ENCODE assay signal across 18 cellular contexts in genomic region chr5:149375434-149375833, GRCh38. TPM values are rescaled to one million over a fixed set of nuclear protein-coding genes. Genes with fewer than 3 reads are reported as not detected.
DNase-seq lines count a peak whose midpoint lies in the region; ATAC-seq, FAIRE-seq and TF ChIP-seq lines count a peak whose summit lies in the region.
"Had no signal": no experiment of that assay in that cellular context is flagged by ENCODE, and none has a peak within 500 bp of the region (broad histone marks: within the 10 kb centered on the region; RNA-seq: fewer than 3 reads in every experiment).

No MANE protein-coding gene starts in this region.

- H3K4me2 ChIP-seq in K562 (ENCODE audit: insufficient read depth, low read length), result no peak overlapping the region
- H3K4me2 ChIP-seq: BLaER1 had no signal

- H4K20me1 ChIP-seq in K562 (replicated peaks; ENCODE audit: control insufficient read depth, insufficient read depth, low read length), result no peaks in the 10 kb centered on the region
- H4K20me1 ChIP-seq: BLaER1 had no signal

- no peaks in the 10 kb centered on the region for H3K36me3 Mint-ChIP-seq in activated CD4-positive, alpha-beta memory T cell treated with anti-CD3 and anti-CD28 coated beads for 36 hours

- H3K27ac Mint-ChIP-seq in activated CD4-positive, alpha-beta memory T cell treated with anti-CD3 and anti-CD28 coated beads for 36 hours, result no peak overlapping the region
- H3K27ac Mint-ChIP-seq: CD8-positive, alpha-beta memory T cell; HFFc6 had no signal

- H3K9me3 Mint-ChIP-seq in activated CD4-positive, alpha-beta memory T cell treated with anti-CD3 and anti-CD28 coated beads for 36 hours, result no peaks in the 10 kb centered on the region
- H3K9me3 Mint-ChIP-seq: CD8-positive, alpha-beta memory T cell; HFFc6 had no signal

- H3K4me3 Mint-ChIP-seq in activated CD4-positive, alpha-beta memory T cell treated with anti-CD3 and anti-CD28 coated beads for 36 hours, result no peak overlapping the region
- H3K4me3 Mint-ChIP-seq: CD8-positive, alpha-beta memory T cell; HFFc6 had no signal

- H3K27me3 ChIP-seq in RWPE2 (ENCODE audit: insufficient read depth, poor library complexity, severe bottlenecking), result no peaks in the 10 kb centered on the region
- H3K27me3 ChIP-seq in K562 (ENCODE audit: control insufficient read depth in 2 of 2, insufficient read depth in 2 of 2, low read length in 2 of 2), result no peaks in the 10 kb centered on the region
- no peaks in the 10 kb centered on the region for H3K27me3 ChIP-seq in gastroesophageal sphincter
- no peaks in the 10 kb centered on the region for H3K27me3 ChIP-seq in thoracic aorta (replicated peaks; ENCODE audit: insufficient read depth)
- no peaks in the 10 kb centered on the region for H3K27me3 ChIP-seq in thyroid gland
- H3K27me3 ChIP-seq: BLaER1 had no signal

- POLR2A ChIA-PET in K562 (lab: Yijun Ruan, JAX), result interaction anchor here (0.9 kb wide), 1 partner anchor 9 kb away, joined by 3 read pairs; no protein-coding TSS in a partner anchor
- POLR2A ChIA-PET in activated CD4-positive, alpha-beta memory T cell treated with anti-CD3 and anti-CD28 coated beads for 36 hours (lab: Charles Lee), result no interaction called here

- no TSS peak for BruUV-seq in K562 (replicated peaks; lab: Mats Ljungman, UMichigan)

- ATAC-seq in RWPE2 (ENCODE audit: low read depth) (no peak), K562 (no peak), gastroesophageal sphincter (no peak), thoracic aorta (ENCODE audit: insufficient number of reproducible peaks, low FRiP score, low read depth) (no peak), GM18517 (IDR thresholded peaks at IDR 0.05; ENCODE audit: unreplicated experiment) (no peak)

- H3K4me1 Mint-ChIP-seq in activated CD4-positive, alpha-beta memory T cell treated with anti-CD3 and anti-CD28 coated beads for 36 hours (ENCODE audit: low read depth), result no peaks in the 10 kb centered on the region

- H3K9me1 ChIP-seq in K562 (ENCODE audit: control insufficient read depth, insufficient read depth, low read length), result no peaks in the 10 kb centered on the region

- FAIRE-seq in K562 (lab: Jason Lieb, UNC), result no peak
- FAIRE-seq: H1 had no signal

- in situ Hi-C loops in K562 (cut with MboI), result no loop called here

- peak; percentile 27 for DNase-seq in RWPE2 (ENCODE audit: low spot score)
- no peak for DNase-seq in K562 (ENCODE audit: extremely low read depth in 1 of 4, low spot score in 3 of 4)
- no peak for DNase-seq in thoracic aorta (ENCODE audit: low spot score)
- DNase-seq in stimulated activated CD4-positive, alpha-beta T cell treated with anti-CD3 and anti-CD28 coated beads, Interleukin-2, amount 100 ng/mL, for 24 hours, result no peak
- no peak for DNase-seq in thyroid gland
- no peak for DNase-seq in activated CD4-positive, alpha-beta memory T cell treated with anti-CD3 and anti-CD28 coated beads for 36 hours
- DNase-seq: AML-193; Caco-2; CD8-positive, alpha-beta memory T cell; DND-41; GF-D8; HFFc6; KBM-7 had no signal

- H3K36me3 ChIP-seq in RWPE2 (ENCODE audit: low read depth), result no peaks in the 10 kb centered on the region
- no peaks in the 10 kb centered on the region for H3K36me3 ChIP-seq in K562 (ENCODE audit: control insufficient read depth, insufficient read depth, low read length)
- no peaks in the 10 kb centered on the region for H3K36me3 ChIP-seq in gastroesophageal sphincter
- no peaks in the 10 kb centered on the region for H3K36me3 ChIP-seq in thoracic aorta
- H3K36me3 ChIP-seq in thyroid gland, result no peaks in the 10 kb centered on the region
- H3K36me3 ChIP-seq: BLaER1, HAP-1 had no signal

- whole genome bisulfite sequencing in K562 (ENCODE audit: insufficient coverage, low coverage, missing lambda C conversion rate), result 25% methylated on average over 6 of the region's 6 CpGs
- 78 to 87% methylated on average over 3 to 6 of the region's 6 CpGs for WGBS in gastroesophageal sphincter (ENCODE audit: low coverage in 1 of 2), 2 donors
- WGBS in thyroid gland, 2 donors, result 84 to 95% methylated on average over 6 of the region's 6 CpGs

- TF ChIP-seq POLR2A in K562 (conservative IDR thresholded peaks at IDR 0.05) (no peak), gastroesophageal sphincter (IDR thresholded peaks at IDR 0.05) (no peak), thyroid gland (IDR thresholded peaks at IDR 0.05) (no peak)

- H3K4me1 ChIP-seq in RWPE2 (ENCODE audit: insufficient read depth, poor library complexity, severe bottlenecking), result no peaks in the 10 kb centered on the region
- peaks cover 0 to 10% of the 10 kb centered on the region in 2 experiments; a peak in 2 of 5 replicates for H3K4me1 ChIP-seq in K562 (replicated peaks in 1 of 2; ENCODE audit: control insufficient read depth in 2 of 2, insufficient read depth in 2 of 2, low read length in 2 of 2)
- H3K4me1 ChIP-seq in gastroesophageal sphincter, result peaks cover 0 to 78% (median 16%) of the 10 kb centered on the region in 3 donors
- peaks cover 26 to 62% of the 10 kb centered on the region in 2 donors for H3K4me1 ChIP-seq in thoracic aorta (ENCODE audit: control insufficient read depth in 1 of 2, low read depth in 2 of 2)
- no peaks in the 10 kb centered on the region for H3K4me1 ChIP-seq in thyroid gland
- H3K4me1 ChIP-seq: HAP-1 had no signal

- H2AFZ ChIP-seq in K562 (ENCODE audit: low read depth, low read length), result no peak overlapping the region

- H3K9ac ChIP-seq in K562 (ENCODE audit: insufficient read depth in 1 of 2, low read depth in 2 of 2, low read length in 2 of 2), result no peak overlapping the region
- H3K9ac ChIP-seq: BLaER1 had no signal

- no peak overlapping the region for H3K4me3 ChIP-seq in RWPE2 (ENCODE audit: severe bottlenecking)
- no peak overlapping the region for H3K4me3 ChIP-seq in K562
- no peak overlapping the region for H3K4me3 ChIP-seq in gastroesophageal sphincter
- no peak overlapping the region for H3K4me3 ChIP-seq in thoracic aorta
- no peak overlapping the region for H3K4me3 ChIP-seq in thyroid gland (replicated peaks in 1 of 3)
- H3K4me3 ChIP-seq: BLaER1, HAP-1 had no signal

- H3K79me2 ChIP-seq in K562 (ENCODE audit: control insufficient read depth, insufficient read depth, low read length), result no peaks in the 10 kb centered on the region

- TF ChIP-seq EP300 in K562 (IDR thresholded peaks at IDR 0.05; ENCODE audit: low read length) (no peak), gastroesophageal sphincter (IDR thresholded peaks at IDR 0.05) (no peak)

- intact Hi-C loops in K562 (cut with micrococcal nuclease) (no loop called here), thyroid gland (cut with DNase I) (no loop called here)
- intact Hi-C loops in activated CD4-positive, alpha-beta memory T cell treated with anti-CD3 and anti-CD28 coated beads for 36 hours (cut with micrococcal nuclease), result no loop called here

- no peaks in the 10 kb centered on the region for H3K27me3 Mint-ChIP-seq in activated CD4-positive, alpha-beta memory T cell treated with anti-CD3 and anti-CD28 coated beads for 36 hours

- TF ChIP-seq CTCF in RWPE2 (IDR thresholded peaks at IDR 0.05; ENCODE audit: poor library complexity, severe bottlenecking) (no peak), K562 (IDR thresholded peaks at IDR 0.05 in 2 of 3, conservative IDR thresholded peaks at IDR 0.05 in 1 of 3; ENCODE audit: insufficient read depth in 2 of 3, low read depth in 1 of 3, low read length in 3 of 3) (no peak), gastroesophageal sphincter (IDR thresholded peaks at IDR 0.05) (no peak), thoracic aorta (IDR thresholded peaks at IDR 0.05) (no peak), thyroid gland (IDR thresholded peaks at IDR 0.05) (no peak)

- no peak overlapping the region for H3K27ac ChIP-seq in RWPE2 (ENCODE audit: poor library complexity, severe bottlenecking)
- no peak overlapping the region for H3K27ac ChIP-seq in K562 (ENCODE audit: extremely low read depth, low read depth, low read length)
- H3K27ac ChIP-seq in gastroesophageal sphincter, result peak overlapping the region in 3 of 4 donors; percentile 64 to 93 (median 75)
- H3K27ac ChIP-seq in thoracic aorta, result peak overlapping the region; percentile 23 to 94
- H3K27ac ChIP-seq in thyroid gland, result no peak overlapping the region
- H3K27ac ChIP-seq: BLaER1 had no signal

- CTCF ChIA-PET in K562 (lab: Yijun Ruan, JAX; ENCODE audit: low intra/inter-chr PET ratio), result no interaction called here
- CTCF ChIA-PET in activated CD4-positive, alpha-beta memory T cell treated with anti-CD3 and anti-CD28 coated beads for 36 hours (lab: Charles Lee), result interaction anchor here (1.2 to 1.4 kb wide), 2 partner anchors 54 to 58 kb away, joined by 5 to 6 read pairs; no protein-coding TSS in a partner anchor

- H3K9me3 ChIP-seq in RWPE2 (ENCODE audit: severe bottlenecking), result no peaks in the 10 kb centered on the region
- H3K9me3 ChIP-seq in K562 (replicated peaks; ENCODE audit: control insufficient read depth, insufficient read depth, low read depth, low read length), result no peaks in the 10 kb centered on the region
- H3K9me3 ChIP-seq in gastroesophageal sphincter, result no peaks in the 10 kb centered on the region
- no peaks in the 10 kb centered on the region for H3K9me3 ChIP-seq in thoracic aorta
- no peaks in the 10 kb centered on the region for H3K9me3 ChIP-seq in thyroid gland
- H3K9me3 ChIP-seq: BLaER1, Caco-2, HAP-1 had no signal

- no peak for TF ChIP-seq RAD21 in K562 (CRISPR knock-in tag; conservative IDR thresholded peaks at IDR 0.05 in 1 of 2, IDR thresholded peaks at IDR 0.05 in 1 of 2)

RNA-seq across cellular contexts. Expression of gene IL17B, which starts 3.7 kb away (rescaled TPM):
- total RNA-seq in K562 (2011; cell fraction: chromatin; rRNA removed; ENCODE audit: low replicate concordance), result not detected in 2 replicates
- not detected in 2 replicates for total RNA-seq in K562 (2011; cell fraction: nucleolus; rRNA removed)
- total RNA-seq in K562 (2011; cell fraction: nucleoplasm; rRNA removed), result not detected in 2 replicates
- total RNA-seq in K562 (2014; rRNA removed) (1.5 and 2.6 TPM in 2 replicates), K562 (2014; rRNA removed; fragmentation: Illumina TruSeq; extraction: Trizol) (not detected in 2 replicates), K562 (2015; rRNA removed; fragmentation: Illumina TruSeq; extraction: Trizol) (0.36 TPM in 1 of 2 replicates, not detected in the other), K562 (2021) (0.51 and 0.58 TPM in 2 replicates), gastroesophageal sphincter (1 to 10 TPM; 2.3 to 7.2 (median 4.0) TPM), thoracic aorta (1 to 10 TPM; 1.9 to 7.1 TPM), thyroid gland (1 to 10 TPM in 1 of 4 donors, not detected in 3; 1.7 TPM)
- polyA plus RNA-seq in K562 (2011; rRNA removed) (0.28 and 0.81 TPM in 2 replicates), K562 (2014; fragmentation: Illumina TruSeq; extraction: Trizol) (0.57 TPM in 1 of 2 replicates, not detected in the other), K562 (2014; fragmentation: Nextera tagmentation; extraction: Ambion mirVana) (under 1 TPM; 0.32 to 0.53 TPM), K562 (2014; rRNA removed) (1.0 and 3.0 TPM in 2 replicates)
- 0.57 and 0.58 TPM in 2 replicates for polyA plus RNA-seq in K562 (2011; cell fraction: cytosol; rRNA removed)
- 0.43 and 0.73 TPM in 2 replicates for polyA plus RNA-seq in K562 (2011; cell fraction: nucleus; rRNA removed)
- 0.44 and 3.0 TPM in 2 replicates for polyA plus RNA-seq in K562 (2012)
- polyA minus RNA-seq in K562 (2011; rRNA and poly(A)+ RNA removed), result not detected in 2 replicates
- polyA minus RNA-seq in K562 (2011; cell fraction: cytosol; rRNA and poly(A)+ RNA removed), result 2.4 TPM in 1 of 2 replicates, not detected in the other
- not detected in 2 replicates for polyA minus RNA-seq in K562 (2011; cell fraction: nucleus; rRNA and poly(A)+ RNA removed)
- total RNA-seq in activated CD4-positive, alpha-beta memory T cell treated with anti-CD3 and anti-CD28 coated beads for 36 hours, result not detected
- total RNA-seq: Caco-2; CD8-positive, alpha-beta memory T cell; H1 had no signal
- polyA plus RNA-seq: CD8-positive, alpha-beta memory T cell had no signal

RNA-seq across cellular contexts. Expression of gene PCYOX1L, which starts 17.6 kb away (rescaled TPM):
- total RNA-seq in K562 (2011; cell fraction: chromatin; rRNA removed; ENCODE audit: low replicate concordance), result 20.2 and 24.4 TPM in 2 replicates
- 28.2 and 32.0 TPM in 2 replicates for total RNA-seq in K562 (2011; cell fraction: nucleolus; rRNA removed)
- total RNA-seq in K562 (2011; cell fraction: nucleoplasm; rRNA removed), result 28.4 and 30.6 TPM in 2 replicates
- total RNA-seq in K562 (2014; rRNA removed) (5.4 and 7.2 TPM in 2 replicates), K562 (2014; rRNA removed; fragmentation: Illumina TruSeq; extraction: Trizol) (5.9 and 6.0 TPM in 2 replicates), K562 (2015; rRNA removed; fragmentation: Illumina TruSeq; extraction: Trizol) (5.1 and 5.3 TPM in 2 replicates), K562 (2021) (7.8 and 8.0 TPM in 2 replicates), gastroesophageal sphincter (1 to 10 TPM; 2.5 to 4.7 (median 3.8) TPM), thoracic aorta (1 to 10 TPM; 7.3 to 7.8 TPM), thyroid gland (1 to 10 TPM; 1.8 to 4.4 (median 2.4) TPM)
- polyA plus RNA-seq in K562 (2011; rRNA removed) (17.9 and 21.5 TPM in 2 replicates), K562 (2014; fragmentation: Illumina TruSeq; extraction: Trizol) (9.4 and 10.0 TPM in 2 replicates), K562 (2014; fragmentation: Nextera tagmentation; extraction: Ambion mirVana) (1 to 10 TPM; 2.3 to 2.4 TPM), K562 (2014; rRNA removed) (6.5 and 8.3 TPM in 2 replicates)
- polyA plus RNA-seq in K562 (2011; cell fraction: cytosol; rRNA removed), result 25.0 and 29.5 TPM in 2 replicates
- 44.5 and 48.0 TPM in 2 replicates for polyA plus RNA-seq in K562 (2011; cell fraction: nucleus; rRNA removed)
- polyA plus RNA-seq in K562 (2012), result 8.9 and 16.5 TPM in 2 replicates
- 13.7 and 15.4 TPM in 2 replicates for polyA minus RNA-seq in K562 (2011; rRNA and poly(A)+ RNA removed)
- 6.8 and 7.7 TPM in 2 replicates for polyA minus RNA-seq in K562 (2011; cell fraction: cytosol; rRNA and poly(A)+ RNA removed)
- 15.3 and 21.9 TPM in 2 replicates for polyA minus RNA-seq in K562 (2011; cell fraction: nucleus; rRNA and poly(A)+ RNA removed)
- total RNA-seq in activated CD4-positive, alpha-beta memory T cell treated with anti-CD3 and anti-CD28 coated beads for 36 hours, result 10 to 100 TPM; 21.8 to 24.0 TPM

RNA-seq across cellular contexts. Expression of gene GRPEL2, which starts 30.1 kb away (rescaled TPM):
- total RNA-seq in K562 (2011; cell fraction: chromatin; rRNA removed; ENCODE audit: low replicate concordance), result 19.7 and 30.9 TPM in 2 replicates
- 10.5 and 12.1 TPM in 2 replicates for total RNA-seq in K562 (2011; cell fraction: nucleolus; rRNA removed)
- 21.0 and 33.4 TPM in 2 replicates for total RNA-seq in K562 (2011; cell fraction: nucleoplasm; rRNA removed)
- total RNA-seq in K562 (2014; rRNA removed), result 26.1 and 27.6 TPM in 2 replicates
- total RNA-seq in K562 (2014; rRNA removed; fragmentation: Illumina TruSeq; extraction: Trizol), result 35.8 and 44.2 TPM in 2 replicates
- 19.4 and 23.2 TPM in 2 replicates for total RNA-seq in K562 (2015; rRNA removed; fragmentation: Illumina TruSeq; extraction: Trizol)
- 37.8 and 40.5 TPM in 2 replicates for total RNA-seq in K562 (2021)
- polyA plus RNA-seq in K562 (2011; rRNA removed), result 29.1 and 31.0 TPM in 2 replicates
- 4.9 and 14.0 TPM in 2 replicates for polyA plus RNA-seq in K562 (2011; cell fraction: cytosol; rRNA removed)
- polyA plus RNA-seq in K562 (2011; cell fraction: nucleus; rRNA removed), result 14.6 and 16.7 TPM in 2 replicates
- 8.6 and 9.6 TPM in 2 replicates for polyA plus RNA-seq in K562 (2012)
- polyA plus RNA-seq in K562 (2014; fragmentation: Illumina TruSeq; extraction: Trizol), result 23.0 and 23.4 TPM in 2 replicates
- polyA plus RNA-seq in K562 (2014; fragmentation: Nextera tagmentation; extraction: Ambion mirVana), result 10 to 100 TPM; 11.2 to 17.1 TPM
- 25.8 and 26.4 TPM in 2 replicates for polyA plus RNA-seq in K562 (2014; rRNA removed)
- polyA minus RNA-seq in K562 (2011; rRNA and poly(A)+ RNA removed), result 40.6 and 45.9 TPM in 2 replicates
- polyA minus RNA-seq in K562 (2011; cell fraction: cytosol; rRNA and poly(A)+ RNA removed), result 19.4 and 28.1 TPM in 2 replicates
- polyA minus RNA-seq in K562 (2011; cell fraction: nucleus; rRNA and poly(A)+ RNA removed), result 11.2 and 19.1 TPM in 2 replicates
- 10 to 100 TPM in 3 of 4 donors, 1 to 10 TPM in 1; 9.3 to 12.0 (median 11.1) TPM for total RNA-seq in gastroesophageal sphincter
- total RNA-seq in thoracic aorta, result 1 to 10 TPM; 7.9 to 9.7 TPM
- 10 to 100 TPM; 12.6 to 19.6 (median 13.7) TPM for total RNA-seq in thyroid gland
- total RNA-seq in activated CD4-positive, alpha-beta memory T cell treated with anti-CD3 and anti-CD28 coated beads for 36 hours, result 10 to 100 TPM; 32.9 to 37.2 TPM

Comparison
In these comparisons a context has a peak if more than half of its experiments do, and no peak if none do; other contexts are left out.
1. H3K27ac ChIP-seq: peak in gastroesophageal sphincter (3 of 4) and thoracic aorta (2 of 2); none in RWPE2 (single experiment), K562 (single experiment) and thyroid gland (0 of 3).